In genomic region chr2:222304737-222305509, GRCh38 we compare ENCODE assay signal across 8 cellular contexts. TPM values are rescaled to one million over a fixed set of nuclear protein-coding genes. Genes with fewer than 3 reads are reported as not detected.
DNase-seq lines count a peak whose midpoint lies in the region; ATAC-seq and TF ChIP-seq lines count a peak whose summit lies in the region.

No MANE protein-coding gene starts in this region.

- H3K27me3 Mint-ChIP-seq in CD8-positive, alpha-beta memory T cell, result peaks cover 89 to 97% of the 10 kb centered on the region in 2 donors

- CTCF ChIA-PET in CD8-positive, alpha-beta memory T cell (lab: Charles Lee), result no interaction called here

- TF ChIP-seq CTCF in coronary artery (IDR thresholded peaks at IDR 0.05), result no peak
- no peak for TF ChIP-seq CTCF in neural cell (IDR thresholded peaks at IDR 0.05; ENCODE audit: poor library complexity, severe bottlenecking)

- H3K4me1 ChIP-seq in CD8-positive, alpha-beta memory T cell (ENCODE audit: insufficient read depth, low read length), result peaks cover 7% of the 10 kb centered on the region
- H3K4me1 ChIP-seq in Karpas-422 (ENCODE audit: low read length), result peaks cover 24% of the 10 kb centered on the region

- H3K27me3 ChIP-seq in CD8-positive, alpha-beta memory T cell (ENCODE audit: insufficient read depth, low read length, poor library complexity, severe bottlenecking), result peaks cover 81% of the 10 kb centered on the region
- no peaks in the 10 kb centered on the region for H3K27me3 ChIP-seq in Karpas-422 (ENCODE audit: low read length)
- H3K27me3 ChIP-seq in neural cell (ENCODE audit: insufficient read depth, low read depth, low read length), result peaks cover 100% of the 10 kb centered on the region

- peak overlapping the region; percentile 59 for H3K9ac ChIP-seq in Karpas-422 (ENCODE audit: low read length)
- no peak overlapping the region for H3K9ac ChIP-seq in neural cell (ENCODE audit: low read length)

- H3K27ac ChIP-seq in CD8-positive, alpha-beta memory T cell (ENCODE audit: low read depth, low read length), result no peak overlapping the region
- H3K27ac ChIP-seq in Karpas-422 (ENCODE audit: low read length) (no peak overlapping the region), coronary artery (no peak overlapping the region), neural cell (ENCODE audit: low read length) (no peak overlapping the region)

- peaks cover 0 to 2% (median 0%) of the 10 kb centered on the region in 3 donors for H3K36me3 Mint-ChIP-seq in CD8-positive, alpha-beta memory T cell

- H3K9me2 ChIP-seq in Karpas-422 (replicated peaks; ENCODE audit: insufficient read depth, low read length) (no peaks in the 10 kb centered on the region), neural cell (ENCODE audit: insufficient read depth, low read length) (no peaks in the 10 kb centered on the region)

- DNase-seq in CD8-positive, alpha-beta memory T cell, result no peak
- DNase-seq in Karpas-422, result peak; percentile 44
- DNase-seq in coronary artery (ENCODE audit: low spot score), result no peak
- no peak for DNase-seq in DMS 273 (lab: John Stamatoyannopoulos, UW; ENCODE audit: unreplicated experiment)
- DNase-seq in activated CD8-positive, alpha-beta memory T cell treated with anti-CD3 and anti-CD28 coated beads, Interleukin-2, amount 50 U/mL, for 4 hours, result no peak
- DNase-seq in effector CD8-positive, alpha-beta T cell (lab: John Stamatoyannopoulos, UW), result no peak

- peak overlapping the region; percentile 38 to 90 (median 80) for H3K4me3 Mint-ChIP-seq in CD8-positive, alpha-beta memory T cell

- no peaks in the 10 kb centered on the region for H4K20me1 ChIP-seq in Karpas-422 (ENCODE audit: insufficient read depth, low read depth, low read length)
- no peaks in the 10 kb centered on the region for H4K20me1 ChIP-seq in neural cell (ENCODE audit: insufficient read depth)

- H3K27ac Mint-ChIP-seq in CD8-positive, alpha-beta memory T cell, result no peak overlapping the region

- H3K36me3 ChIP-seq in CD8-positive, alpha-beta memory T cell (ENCODE audit: insufficient read depth, low read length), result no peaks in the 10 kb centered on the region
- H3K36me3 ChIP-seq in Karpas-422 (ENCODE audit: insufficient read depth, low read length) (no peaks in the 10 kb centered on the region), neural cell (ENCODE audit: insufficient read depth, low read length) (no peaks in the 10 kb centered on the region)

- POLR2A ChIA-PET in CD8-positive, alpha-beta memory T cell (lab: Charles Lee), result no interaction called here

- no peaks in the 10 kb centered on the region for H3F3A ChIP-seq in neural cell (ENCODE audit: insufficient read depth, low read length, poor library complexity, severe bottlenecking)

- no peak for ATAC-seq in GM21528 (IDR thresholded peaks at IDR 0.05; ENCODE audit: low FRiP score, unreplicated experiment)

- no peak for TF ChIP-seq EP300 in neural cell (conservative IDR thresholded peaks at IDR 0.05; ENCODE audit: poor library complexity, severe bottlenecking)

- H3K4me3 ChIP-seq in CD8-positive, alpha-beta memory T cell (ENCODE audit: low read length), result no peak overlapping the region
- H3K4me3 ChIP-seq in Karpas-422 (ENCODE audit: low read length) (peak overlapping the region; percentile 67), coronary artery (peak overlapping the region; percentile 74), neural cell (ENCODE audit: low read length) (no peak overlapping the region)

- H3K9me3 ChIP-seq in CD8-positive, alpha-beta memory T cell (ENCODE audit: low read length), result no peaks in the 10 kb centered on the region
- H3K9me3 ChIP-seq in Karpas-422 (ENCODE audit: low read length) (no peaks in the 10 kb centered on the region), neural cell (ENCODE audit: low read length) (no peaks in the 10 kb centered on the region)

- H3K79me2 ChIP-seq in Karpas-422 (ENCODE audit: low read length), result no peaks in the 10 kb centered on the region
- H3K79me2 ChIP-seq in neural cell (replicated peaks; ENCODE audit: insufficient read depth, low read length), result no peaks in the 10 kb centered on the region

- H3K4me1 Mint-ChIP-seq in CD8-positive, alpha-beta memory T cell, result peaks cover 24 to 50% (median 48%) of the 10 kb centered on the region in 3 donors

- H3K9me3 Mint-ChIP-seq in CD8-positive, alpha-beta memory T cell, result peaks cover 0 to 30% (median 16%) of the 10 kb centered on the region in 5 donors

- peak overlapping the region; percentile 83 for H3K4me2 ChIP-seq in Karpas-422 (ENCODE audit: low read depth, low read length, poor library complexity, severe bottlenecking)
- no peak overlapping the region for H3K4me2 ChIP-seq in neural cell (ENCODE audit: low read length)

- no peak for TF ChIP-seq RAD21 in neural cell (conservative IDR thresholded peaks at IDR 0.05)

- peak overlapping the region; percentile 69 for H2AFZ ChIP-seq in Karpas-422 (ENCODE audit: low read length)
- no peak overlapping the region for H2AFZ ChIP-seq in neural cell (ENCODE audit: low read depth, low read length)

TF ChIP-seq in neural cell, 6 proteins besides CTCF, POLR2A, EP300 and RAD21:
- no peak for TF ChIP-seq MXI1 (conservative IDR thresholded peaks at IDR 0.05; ENCODE audit: poor library complexity, severe bottlenecking)
- TF ChIP-seq SMC3 (conservative IDR thresholded peaks at IDR 0.05; ENCODE audit: poor library complexity), result no peak
- peak; percentile 88 for TF ChIP-seq EZH2 (IDR thresholded peaks at IDR 0.05; ENCODE audit: borderline replicate concordance, insufficient read depth, low read length, poor library complexity, severe bottlenecking)
TF ChIP-seq in neural cell: peak in this region for 1.

RNA-seq across cellular contexts. Expression of gene PAX3, which starts 6.1 kb away (rescaled TPM):
- total RNA-seq in CD8-positive, alpha-beta memory T cell, result not detected
- not detected for polyA plus RNA-seq in CD8-positive, alpha-beta memory T cell
- total RNA-seq in Karpas-422 (2014; rRNA removed; shearing (Covaris generic); ENCODE audit: low replicate concordance), result not detected in 2 replicates
- 0.52 TPM in 1 of 2 replicates, not detected in the other for polyA plus RNA-seq in neural cell
- not detected in 2 replicates for polyA minus RNA-seq in neural cell

Comparison
In these comparisons a context has a peak if more than half of its experiments do, and no peak if none do; other contexts are left out.
1. H3K4me3 ChIP-seq: peak in Karpas-422 (single experiment) and coronary artery (single experiment); none in CD8-positive, alpha-beta memory T cell (single experiment) and neural cell (single experiment).